18 cellular contexts compared by ENCODE assay signal in the genomic region with DNA sequence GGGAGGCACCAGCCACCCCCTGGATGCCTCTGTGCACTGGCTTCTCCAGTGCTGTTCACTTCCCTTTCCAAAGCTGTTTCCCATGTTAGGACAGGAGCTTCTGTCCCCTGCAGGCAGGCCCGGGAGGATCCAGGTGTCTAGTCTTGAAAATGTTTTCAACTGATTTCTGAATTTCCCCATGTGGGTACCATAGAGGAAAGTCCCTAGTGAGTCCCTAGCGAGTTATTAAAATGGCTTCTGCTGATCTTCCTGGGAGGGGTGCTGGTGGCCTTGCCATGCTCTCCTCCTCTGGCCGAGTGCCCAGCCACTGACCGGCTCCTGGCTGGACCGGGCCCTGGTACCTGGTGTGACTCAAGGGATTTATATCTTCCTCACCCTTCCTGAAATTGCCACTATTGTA. TPM values are rescaled to one million over a fixed set of nuclear protein-coding genes. Genes with fewer than 3 reads are reported as not detected.
DNase-seq lines count a peak whose midpoint lies in the region; ATAC-seq and TF ChIP-seq lines count a peak whose summit lies in the region.
"Had no signal": no experiment of that assay in that cellular context is flagged by ENCODE, and none has a peak within 500 bp of the region (broad histone marks: within the 10 kb centered on the region; RNA-seq: fewer than 3 reads in every experiment).

No MANE protein-coding gene starts in this region.

- no peak for TF ChIP-seq RAD21 in Ishikawa (IDR thresholded peaks at IDR 0.05; ENCODE audit: low read depth)

- peak overlapping the region; percentile 16 for H3K4me3 Mint-ChIP-seq in endothelial cell (ENCODE audit: unreplicated experiment)
- H3K4me3 Mint-ChIP-seq: HFFc6 had no signal

- DNase-seq in heart left ventricle = peak in 3 of 5 donors; percentile 39 to 68 (median 50)
- DNase-seq in cardiac septum (ENCODE audit: low spot score) = no peak
- DNase-seq in endothelial cell (ENCODE audit: low spot score) = no peak
- peak; percentile 33 for DNase-seq in stomach
- DNase-seq in NCI-H187 (lab: John Stamatoyannopoulos, UW) = no peak
- no peak for DNase-seq in NCI-H2081 (lab: John Stamatoyannopoulos, UW)
- DNase-seq: activated CD4-positive, alpha-beta T cell treated with anti-CD3 and anti-CD28 coated beads for 1 hour; activated effector memory CD4-positive, alpha-beta T cell treated with anti-CD3 and anti-CD28 coated beads, Interleukin-2, amount 50 U/mL, for 16 hours; EL; HFFc6; hippocampal formation; KG1; NCI-H1092 treated with DMSO at 0.1 percent for 48 hours; NCI-H69; stimulated activated naive CD4-positive, alpha-beta T cell treated with Interleukin-2 at 50 U/mL for 16 hours had no signal

- no peak for ATAC-seq in heart left ventricle
- no peak for ATAC-seq in HG02885 (IDR thresholded peaks at IDR 0.05; ENCODE audit: poor library complexity, unreplicated experiment)
- ATAC-seq: SK-N-SH treated with all-trans-retinoic acid at 6 μM for 48 hours had no signal

- TF ChIP-seq CTCF in heart left ventricle (IDR thresholded peaks at IDR 0.05) (peak in 1 of 12 donors; percentile 7), endothelial cell (IDR thresholded peaks at IDR 0.05; ENCODE audit: unreplicated experiment) (no peak), stomach (IDR thresholded peaks at IDR 0.05) (no peak)

- H3K36me3 Mint-ChIP-seq in endothelial cell (ENCODE audit: low read depth, unreplicated experiment) = no peaks in the 10 kb centered on the region

- no peak for TF ChIP-seq POLR2A in heart left ventricle (IDR thresholded peaks at IDR 0.05)
- no peak for TF ChIP-seq POLR2A in stomach (IDR thresholded peaks at IDR 0.05)

- H3K4me1 Mint-ChIP-seq in endothelial cell (ENCODE audit: unreplicated experiment) = peaks cover 18% of the 10 kb centered on the region

- TF ChIP-seq EP300 in Ishikawa (IDR thresholded peaks at IDR 0.05; ENCODE audit: borderline replicate concordance) = no peak
- TF ChIP-seq EP300 in stomach (IDR thresholded peaks at IDR 0.05) = no peak

- no peak overlapping the region for H3K27ac Mint-ChIP-seq in endothelial cell (ENCODE audit: unreplicated experiment)
- H3K27ac Mint-ChIP-seq: HFFc6 had no signal

- H3K4me3 ChIP-seq in heart left ventricle (no peak overlapping the region), stomach (no peak overlapping the region)

- intact Hi-C loops in heart left ventricle (cut with DNase I) = loop anchor here in 1 of 10 donors (10.0 kb wide), 1 partner anchor 85 kb away; no protein-coding TSS in a partner anchor
- intact Hi-C loops in cardiac septum (cut with DNase I) = loop anchor here (5.0 kb wide), 1 partner anchor 112 kb away; no protein-coding TSS in a partner anchor
- intact Hi-C loops in stomach (cut with DNase I; ENCODE audit: low total_unique reads) = loop anchor here (10.0 kb wide), 1 partner anchor 75 kb away; no protein-coding TSS in a partner anchor

- no peaks in the 10 kb centered on the region for H3K9me3 ChIP-seq in heart left ventricle
- no peaks in the 10 kb centered on the region for H3K9me3 ChIP-seq in stomach

- H3K27ac ChIP-seq in heart left ventricle (peak overlapping the region in 8 of 12 donors; percentile 17 to 50 (median 22)), stomach (no peak overlapping the region)

- H3K36me3 ChIP-seq in heart left ventricle (no peaks in the 10 kb centered on the region), stomach (no peaks in the 10 kb centered on the region)

- H3K9me3 Mint-ChIP-seq in endothelial cell (ENCODE audit: unreplicated experiment) = no peaks in the 10 kb centered on the region
- H3K9me3 Mint-ChIP-seq: HFFc6 had no signal

- no peaks in the 10 kb centered on the region for H3K27me3 ChIP-seq in heart left ventricle
- H3K27me3 ChIP-seq in stomach = peaks cover 0 to 24% (median 12%) of the 10 kb centered on the region in 3 donors

- H3K4me1 ChIP-seq in heart left ventricle = peaks cover 0 to 33% (median 8%) of the 10 kb centered on the region in 12 donors
- H3K4me1 ChIP-seq in stomach = peaks cover 0 to 14% (median 7%) of the 10 kb centered on the region in 4 donors

- H3K27me3 Mint-ChIP-seq in endothelial cell (ENCODE audit: unreplicated experiment) = no peaks in the 10 kb centered on the region

- 54 to 65% (median 55%) methylated on average over 4 to 5 of the region's 5 CpGs for WGBS in heart left ventricle, 4 donors
- 60 to 78% (median 67%) methylated on average over 5 of the region's 5 CpGs for WGBS in stomach, 5 donors

TF ChIP-seq in Ishikawa, 13 proteins besides CTCF, POLR2A, EP300 and RAD21:
- no peak for TF ChIP-seq CREB1 (IDR thresholded peaks at IDR 0.05; ENCODE audit: low read depth)
- TF ChIP-seq NFIC (IDR thresholded peaks at IDR 0.05) = 0 out of 2 replicates have a peak, but pooled peaks have one; percentile 24
- TF ChIP-seq, protein P1, sequence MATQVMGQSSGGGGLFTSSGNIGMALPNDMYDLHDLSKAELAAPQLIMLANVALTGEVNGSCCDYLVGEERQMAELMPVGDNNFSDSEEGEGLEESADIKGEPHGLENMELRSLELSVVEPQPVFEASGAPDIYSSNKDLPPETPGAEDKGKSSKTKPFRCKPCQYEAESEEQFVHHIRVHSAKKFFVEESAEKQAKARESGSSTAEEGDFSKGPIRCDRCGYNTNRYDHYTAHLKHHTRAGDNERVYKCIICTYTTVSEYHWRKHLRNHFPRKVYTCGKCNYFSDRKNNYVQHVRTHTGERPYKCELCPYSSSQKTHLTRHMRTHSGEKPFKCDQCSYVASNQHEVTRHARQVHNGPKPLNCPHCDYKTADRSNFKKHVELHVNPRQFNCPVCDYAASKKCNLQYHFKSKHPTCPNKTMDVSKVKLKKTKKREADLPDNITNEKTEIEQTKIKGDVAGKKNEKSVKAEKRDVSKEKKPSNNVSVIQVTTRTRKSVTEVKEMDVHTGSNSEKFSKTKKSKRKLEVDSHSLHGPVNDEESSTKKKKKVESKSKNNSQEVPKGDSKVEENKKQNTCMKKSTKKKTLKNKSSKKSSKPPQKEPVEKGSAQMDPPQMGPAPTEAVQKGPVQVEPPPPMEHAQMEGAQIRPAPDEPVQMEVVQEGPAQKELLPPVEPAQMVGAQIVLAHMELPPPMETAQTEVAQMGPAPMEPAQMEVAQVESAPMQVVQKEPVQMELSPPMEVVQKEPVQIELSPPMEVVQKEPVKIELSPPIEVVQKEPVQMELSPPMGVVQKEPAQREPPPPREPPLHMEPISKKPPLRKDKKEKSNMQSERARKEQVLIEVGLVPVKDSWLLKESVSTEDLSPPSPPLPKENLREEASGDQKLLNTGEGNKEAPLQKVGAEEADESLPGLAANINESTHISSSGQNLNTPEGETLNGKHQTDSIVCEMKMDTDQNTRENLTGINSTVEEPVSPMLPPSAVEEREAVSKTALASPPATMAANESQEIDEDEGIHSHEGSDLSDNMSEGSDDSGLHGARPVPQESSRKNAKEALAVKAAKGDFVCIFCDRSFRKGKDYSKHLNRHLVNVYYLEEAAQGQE (IDR thresholded peaks at IDR 0.05; ENCODE audit: low read depth) = no peak
- TF ChIP-seq, protein P2, sequence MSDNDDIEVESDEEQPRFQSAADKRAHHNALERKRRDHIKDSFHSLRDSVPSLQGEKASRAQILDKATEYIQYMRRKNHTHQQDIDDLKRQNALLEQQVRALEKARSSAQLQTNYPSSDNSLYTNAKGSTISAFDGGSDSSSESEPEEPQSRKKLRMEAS (IDR thresholded peaks at IDR 0.05) = no peak

RNA-seq across cellular contexts. Expression of gene ANKRD10, which starts 5.2 kb away (rescaled TPM):
- total RNA-seq in heart left ventricle (10 to 100 TPM; 37.9 to 81.3 (median 49.7) TPM), cardiac septum (84.4 TPM), endothelial cell (ENCODE audit: unreplicated experiment) (160 TPM), stomach (100 to 1,000 TPM; 122 to 246 (median 170) TPM)
- polyA plus RNA-seq in heart left ventricle (10 to 100 TPM; 37.7 to 43.4 TPM), stomach (10 to 100 TPM; 37.4 to 75.4 (median 48.7) TPM)

Comparison
In these comparisons a context has a peak if more than half of its experiments do, and no peak if none do; other contexts are left out.
1. DNase-seq: peak in heart left ventricle (3 of 5) and stomach (single experiment); none in cardiac septum (single experiment), endothelial cell (single experiment), NCI-H187 (0 of 2) and NCI-H2081 (0 of 2).
2. H3K27ac ChIP-seq: peak in heart left ventricle (8 of 12); none in stomach (0 of 5).